In genomic region chr7:22385326-22385725, GRCh38 we compare ENCODE assay signal across 19 cellular contexts.
DNase-seq lines count a peak whose midpoint lies in the region; ATAC-seq and FAIRE-seq lines count a peak whose summit lies in the region.
"Had no signal": no experiment of that assay in that cellular context is flagged by ENCODE, and none has a peak within 500 bp of the region (broad histone marks: within the 10 kb centered on the region; RNA-seq: fewer than 3 reads in every experiment).

No MANE protein-coding gene starts in this region.

- FAIRE-seq in GM19239 (lab: Jason Lieb, UNC), result peak; percentile 78
- FAIRE-seq: GM18507 had no signal

- ATAC-seq in GM18502 (IDR thresholded peaks at IDR 0.05; ENCODE audit: poor library complexity, unreplicated experiment) (peak; percentile 42), HG03342 (IDR thresholded peaks at IDR 0.05; ENCODE audit: unreplicated experiment) (peak; percentile 37), GM21717 (IDR thresholded peaks at IDR 0.05; ENCODE audit: unreplicated experiment) (no peak), HG02852 (IDR thresholded peaks at IDR 0.05; ENCODE audit: unreplicated experiment) (no peak), HG03039 (IDR thresholded peaks at IDR 0.05; ENCODE audit: unreplicated experiment) (no peak)
- ATAC-seq: PC-3, T-helper 17 cell had no signal

- DNase-seq in GM19239 (ENCODE audit: insufficient read length, low spot score) (no peak), kidney tubule cell (ENCODE audit: low spot score) (no peak)
- DNase-seq: COR-L47; EL; H7; KG1; NCI-H1092 treated with DMSO at 0.1 percent for 48 hours; NCI-H1694 treated with DMSO at 0.1 percent for 48 hours; NCI-H526 treated with DMSO at 0.1 percent for 48 hours; NK-92 treated with Interleukin-12 subunit alpha and Interleukin-12 subunit beta, amount 100 ng/mL, for 24 hours; PC-3; SJCRH30; T-helper 17 cell had no signal

Comparison
In these comparisons a context has a peak if more than half of its experiments do, and no peak if none do; other contexts are left out.
1. ATAC-seq: peak in GM18502 (single experiment) and HG03342 (single experiment); none in GM21717 (single experiment), HG02852 (single experiment) and HG03039 (single experiment).